In genomic region chr5:152256580-152256979, GRCh38 we compare ENCODE assay signal across 21 cellular contexts.
"Had no signal": no experiment of that assay in that cellular context is flagged by ENCODE, and none has a peak within 500 bp of the region (broad histone marks: within the 10 kb centered on the region; RNA-seq: fewer than 3 reads in every experiment).

No MANE protein-coding gene starts in this region.

- H3K27me3 ChIP-seq: Peyer's patch had no signal

- H3K36me3 ChIP-seq: Peyer's patch had no signal

- H3K27ac ChIP-seq: Peyer's patch, SK-N-MC had no signal

- DNase-seq: activated B cell treated with CpG ODN at 0.5 μM for 24 hours; activated CD4-positive, alpha-beta T cell treated with anti-CD3 and anti-CD28 coated beads for 1 hour; activated CD4-positive, alpha-beta T cell treated with anti-CD3 and anti-CD28 coated beads, Interleukin-2, amount 10 ng/mL, durations not matched to agents 24 days and 14 days; activated CD4-positive, alpha-beta T cell treated with anti-CD3 and anti-CD28 coated beads, Interleukin-2, amount 50 U/mL, for 48 hours; activated CD8-positive, alpha-beta memory T cell treated with anti-CD3 and anti-CD28 coated beads, Interleukin-2, amount 10 ng/mL, durations not matched to agents 7 days and 5 days; activated effector memory CD4-positive, alpha-beta T cell treated with anti-CD3 and anti-CD28 coated beads, Interleukin-2, amount 50 U/mL, for 16 hours; activated naive CD4-positive, alpha-beta T cell treated with anti-CD3 and anti-CD28 coated beads for 36 hours; activated T-cell treated with anti-CD3 and anti-CD28 coated beads, Interleukin-2, amount 50 U/mL, for 24 hours; amygdala; Karpas-422; MM.1S; NCI-H1694 treated with DMSO at 0.1 percent for 48 hours; NCI-H2081 treated with DMSO at 0.1 percent for 48 hours; NCI-H226; NCI-H82; Peyer's patch; T-cell; T-helper 2 cell; T1000 had no signal

- ATAC-seq: activated CD8-positive, alpha-beta memory T cell treated with anti-CD3 and anti-CD28 coated beads, Interleukin-2, amount 10 ng/mL, durations not matched to agents 7 days and 5 days; K562; T-cell had no signal

- H3K9me3 ChIP-seq: Peyer's patch had no signal

- H3K4me3 ChIP-seq: K562, Peyer's patch, SK-N-MC had no signal

- H3K4me1 ChIP-seq: Peyer's patch had no signal
